Comparison of ENCODE assay signal across 25 cellular contexts in genomic region chr5:65916066-65916465, GRCh38.
"Had no signal": no experiment of that assay in that cellular context is flagged by ENCODE, and none has a peak within 500 bp of the region (broad histone marks: within the 10 kb centered on the region; RNA-seq: fewer than 3 reads in every experiment).

No MANE protein-coding gene starts in this region.

- FAIRE-seq: pancreas had no signal

- H3K4me3 ChIP-seq: hepatocyte, lower lobe of right lung, pancreas, prostate gland, skin epidermis, spleen, tibial nerve, upper lobe of left lung, vagina had no signal

- H3K4me1 ChIP-seq: lower lobe of right lung, prostate gland, upper lobe of left lung, vagina had no signal

- ATAC-seq: left lobe of liver; lower lobe of right lung; naive thymus-derived CD4-positive, alpha-beta T cell; natural killer cell treated with Interleukin-12 subunit alpha and Interleukin-12 subunit beta and Interleukin-15 and Interleukin-18, amount 100 ng/mL, for 72 hours; right cardiac atrium; sciatic nerve; stimulated activated effector memory CD8-positive, alpha-beta T cell treated with anti-CD3 and anti-CD28 coated beads, Interleukin-12 subunit alpha, Interleukin-12 subunit beta, amount 100 ng/mL, for 72 hours; stimulated activated naive CD8-positive, alpha-beta T cell treated with anti-CD3 and anti-CD28 coated beads, Interleukin-15, amount 100 ng/mL, for 72 hours had no signal

- H3K9me3 ChIP-seq: lower lobe of right lung, pancreas, prostate gland, spleen, tibial nerve, upper lobe of left lung, vagina had no signal

- H3K27me3 ChIP-seq: hepatocyte, pancreas, spleen, tibial nerve, upper lobe of left lung, vagina had no signal

- H3K27ac ChIP-seq: hepatocyte, lower lobe of right lung, pancreas, prostate gland, skin epidermis, spleen, tibial nerve, upper lobe of left lung, vagina had no signal

- DNase-seq: islet precursor cell; lower lobe of right lung; mammary epithelial cell; mesenchymal stem cell; naive thymus-derived CD4-positive, alpha-beta T cell; nucleus accumbens; pancreas; posterior cingulate gyrus; retina; right cardiac atrium; spleen; stimulated activated CD4-positive, alpha-beta T cell treated with anti-CD3 and anti-CD28 coated beads, Interleukin-4, amount 100 ng/mL, for 24 hours; stimulated activated naive CD4-positive, alpha-beta T cell; stimulated activated naive CD8-positive, alpha-beta T cell treated with anti-CD3 and anti-CD28 coated beads, Interleukin-15, amount 100 ng/mL, for 72 hours; substantia nigra; upper lobe of left lung had no signal

- H3K36me3 ChIP-seq: lower lobe of right lung, pancreas, prostate gland, spleen, tibial nerve, upper lobe of left lung, vagina had no signal
